9 cellular contexts compared by ENCODE assay signal in the genomic region with DNA sequence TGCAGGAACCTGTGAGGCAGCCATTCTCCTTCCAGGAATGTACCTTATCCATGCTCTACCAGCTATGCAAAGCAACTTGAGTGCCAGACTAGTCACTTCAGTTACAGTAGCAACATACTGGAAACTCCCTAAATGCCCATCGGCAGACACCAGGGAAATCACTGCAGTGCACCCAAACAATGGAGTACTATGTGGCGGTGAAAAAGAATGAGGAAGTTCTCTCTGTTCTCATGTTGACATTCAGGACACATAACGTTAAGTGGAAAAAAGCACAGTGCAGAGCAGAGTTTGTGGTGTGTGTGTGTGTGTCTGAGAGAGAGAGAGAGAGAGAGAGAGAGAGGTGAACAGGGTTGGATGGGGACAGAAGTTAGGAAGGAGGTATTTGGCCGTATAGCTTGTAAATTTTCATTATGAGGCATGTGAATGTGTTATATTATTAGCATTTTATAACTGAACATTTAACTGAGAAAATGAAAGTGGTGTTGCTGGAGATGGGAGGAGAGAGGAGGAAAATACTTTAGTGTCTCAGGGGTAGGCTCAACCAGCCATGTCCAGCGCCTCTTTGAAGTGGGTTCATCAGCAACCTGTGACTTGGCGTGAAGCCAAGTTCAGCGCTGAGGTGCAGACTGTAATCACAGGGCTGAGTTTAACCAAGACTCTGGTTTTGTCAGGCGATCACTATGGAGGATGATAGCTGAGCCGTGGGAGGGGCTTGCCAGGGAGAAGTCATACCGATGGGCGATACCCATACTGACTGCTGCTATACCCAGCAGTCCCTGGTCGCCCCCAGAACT. TPM values are rescaled to one million over a fixed set of nuclear protein-coding genes. Genes with fewer than 3 reads are reported as not detected.
DNase-seq lines count a peak whose midpoint lies in the region; ATAC-seq and TF ChIP-seq lines count a peak whose summit lies in the region.
"Had no signal": no experiment of that assay in that cellular context is flagged by ENCODE, and none has a peak within 500 bp of the region (broad histone marks: within the 10 kb centered on the region; RNA-seq: fewer than 3 reads in every experiment).

No MANE protein-coding gene starts in this region.

- H3K36me3 Mint-ChIP-seq in Calu3 (ENCODE audit: insufficient read depth, unreplicated experiment), result peaks cover 18% of the 10 kb centered on the region

- no peak overlapping the region for H3K27ac Mint-ChIP-seq in Calu3 (ENCODE audit: unreplicated experiment)

- intact Hi-C loops in Calu3 (cut with micrococcal nuclease; ENCODE audit: unreplicated experiment), result no loop called here

- CTCF ChIA-PET in Calu3 (lab: Charles Lee), result interaction anchor here (0.7 to 1.3 kb wide), 5 partner anchors 20 to 1584 kb away, joined by 3 to 11 read pairs (median 3); a partner anchor contains a TSS

- no peak for TF ChIP-seq CTCF in Calu3 (IDR thresholded peaks at IDR 0.05; ENCODE audit: unreplicated experiment)
- no peak for TF ChIP-seq CTCF in VCaP (conservative IDR thresholded peaks at IDR 0.05)

- H3K4me3 Mint-ChIP-seq in Calu3 (ENCODE audit: low read depth, unreplicated experiment), result no peak overlapping the region

- peak overlapping the region; percentile 89; the same call in 1 of the 2 replicates for H3K27ac ChIP-seq in VCaP

- no peaks in the 10 kb centered on the region for H3K9me3 Mint-ChIP-seq in Calu3 (ENCODE audit: low read depth, unreplicated experiment)

- H3K4me1 Mint-ChIP-seq in Calu3 (ENCODE audit: low read depth, unreplicated experiment), result peaks cover 41% of the 10 kb centered on the region

- no TSS peak for BruUV-seq in Calu3 (replicated peaks; lab: Mats Ljungman, UMichigan)

- ATAC-seq in GM21390 (IDR thresholded peaks at IDR 0.05; ENCODE audit: unreplicated experiment) (peak; percentile 58), GM18511 (IDR thresholded peaks at IDR 0.05; ENCODE audit: unreplicated experiment) (no peak)

- no peaks in the 10 kb centered on the region for H3K27me3 Mint-ChIP-seq in Calu3 (ENCODE audit: unreplicated experiment)

- DNase-seq in Calu3 (peak; percentile 30), LoVo (ENCODE audit: low spot score) (peak; percentile 52), GOT3 (lab: John Stamatoyannopoulos, UW) (no peak), iPS-NIHi7 (ENCODE audit: extremely low spot score) (no peak)
- DNase-seq in stimulated activated CD4-positive, alpha-beta T cell treated with anti-CD3 and anti-CD28 coated beads, Interleukin-12 subunit alpha, Interleukin-12 subunit beta, amount 100 ng/mL, for 4 hours, result no peak

RNA-seq across cellular contexts. Expression of a gene that starts 17.3 kb away (rescaled TPM):
- total RNA-seq in Calu3 (2022), result 113 and 195 TPM in 2 replicates

RNA-seq across cellular contexts. Expression of a gene that starts 46.0 kb away (rescaled TPM):
- 10.9 and 13.5 TPM in 2 replicates for total RNA-seq in Calu3 (2022)

RNA-seq across cellular contexts. Expression of a gene that starts 56.5 kb away (rescaled TPM):
- not detected in 2 replicates for total RNA-seq in Calu3 (2022)
- total RNA-seq: lung had no signal

Comparison
In these comparisons a context has a peak if more than half of its experiments do, and no peak if none do; other contexts are left out.
1. DNase-seq: peak in Calu3 (single experiment) and LoVo (single experiment); none in GOT3 (single experiment), iPS-NIHi7 (single experiment) and stimulated activated CD4-positive, alpha-beta T cell treated with anti-CD3 and anti-CD28 coated beads, Interleukin-12 subunit alpha, Interleukin-12 subunit beta, amount 100 ng/mL, for 4 hours (single experiment).